Comparison of ENCODE assay signal across 1 cellular context in the genomic region with DNA sequence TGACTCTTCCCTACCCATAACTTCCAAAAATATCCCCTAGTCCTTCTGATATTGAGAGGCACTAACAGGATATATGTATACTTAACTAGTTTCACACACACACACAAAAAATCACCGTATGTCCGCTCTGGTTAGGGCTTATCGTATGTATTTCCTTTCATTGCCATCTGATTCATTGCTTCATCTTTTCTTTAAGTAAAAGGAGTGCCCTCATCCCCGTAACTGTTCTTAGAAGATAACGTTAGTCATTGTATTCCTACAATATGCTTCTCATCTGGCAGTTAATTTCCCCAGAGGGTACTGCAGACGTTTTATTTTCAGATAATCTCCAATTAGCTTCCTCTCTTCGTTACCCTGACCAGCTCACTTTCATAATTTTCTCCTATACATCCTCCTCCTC.
TF ChIP-seq lines count a peak whose summit lies in the region.

No MANE protein-coding gene starts in this region.

TF ChIP-seq in WTC11, 78 proteins besides CTCF, POLR2A, EP300 and RAD21 (continued from another document):
- TF ChIP-seq, protein P1, sequence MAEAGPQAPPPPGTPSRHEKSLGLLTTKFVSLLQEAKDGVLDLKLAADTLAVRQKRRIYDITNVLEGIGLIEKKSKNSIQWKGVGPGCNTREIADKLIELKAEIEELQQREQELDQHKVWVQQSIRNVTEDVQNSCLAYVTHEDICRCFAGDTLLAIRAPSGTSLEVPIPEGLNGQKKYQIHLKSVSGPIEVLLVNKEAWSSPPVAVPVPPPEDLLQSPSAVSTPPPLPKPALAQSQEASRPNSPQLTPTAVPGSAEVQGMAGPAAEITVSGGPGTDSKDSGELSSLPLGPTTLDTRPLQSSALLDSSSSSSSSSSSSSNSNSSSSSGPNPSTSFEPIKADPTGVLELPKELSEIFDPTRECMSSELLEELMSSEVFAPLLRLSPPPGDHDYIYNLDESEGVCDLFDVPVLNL (CRISPR knock-in tag; IDR thresholded peaks at IDR 0.05; ENCODE audit: borderline replicate concordance, low read depth), result no peak
- no peak for TF ChIP-seq CREB1 (CRISPR knock-in tag; IDR thresholded peaks at IDR 0.05)
- TF ChIP-seq, protein P2, sequence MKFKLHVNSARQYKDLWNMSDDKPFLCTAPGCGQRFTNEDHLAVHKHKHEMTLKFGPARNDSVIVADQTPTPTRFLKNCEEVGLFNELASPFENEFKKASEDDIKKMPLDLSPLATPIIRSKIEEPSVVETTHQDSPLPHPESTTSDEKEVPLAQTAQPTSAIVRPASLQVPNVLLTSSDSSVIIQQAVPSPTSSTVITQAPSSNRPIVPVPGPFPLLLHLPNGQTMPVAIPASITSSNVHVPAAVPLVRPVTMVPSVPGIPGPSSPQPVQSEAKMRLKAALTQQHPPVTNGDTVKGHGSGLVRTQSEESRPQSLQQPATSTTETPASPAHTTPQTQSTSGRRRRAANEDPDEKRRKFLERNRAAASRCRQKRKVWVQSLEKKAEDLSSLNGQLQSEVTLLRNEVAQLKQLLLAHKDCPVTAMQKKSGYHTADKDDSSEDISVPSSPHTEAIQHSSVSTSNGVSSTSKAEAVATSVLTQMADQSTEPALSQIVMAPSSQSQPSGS (CRISPR knock-in tag; IDR thresholded peaks at IDR 0.05; ENCODE audit: borderline replicate concordance, low read depth), result no peak
- TF ChIP-seq, protein P3, sequence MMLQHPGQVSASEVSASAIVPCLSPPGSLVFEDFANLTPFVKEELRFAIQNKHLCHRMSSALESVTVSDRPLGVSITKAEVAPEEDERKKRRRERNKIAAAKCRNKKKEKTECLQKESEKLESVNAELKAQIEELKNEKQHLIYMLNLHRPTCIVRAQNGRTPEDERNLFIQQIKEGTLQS (CRISPR knock-in tag; conservative IDR thresholded peaks at IDR 0.05), result no peak
